In the genomic region with DNA sequence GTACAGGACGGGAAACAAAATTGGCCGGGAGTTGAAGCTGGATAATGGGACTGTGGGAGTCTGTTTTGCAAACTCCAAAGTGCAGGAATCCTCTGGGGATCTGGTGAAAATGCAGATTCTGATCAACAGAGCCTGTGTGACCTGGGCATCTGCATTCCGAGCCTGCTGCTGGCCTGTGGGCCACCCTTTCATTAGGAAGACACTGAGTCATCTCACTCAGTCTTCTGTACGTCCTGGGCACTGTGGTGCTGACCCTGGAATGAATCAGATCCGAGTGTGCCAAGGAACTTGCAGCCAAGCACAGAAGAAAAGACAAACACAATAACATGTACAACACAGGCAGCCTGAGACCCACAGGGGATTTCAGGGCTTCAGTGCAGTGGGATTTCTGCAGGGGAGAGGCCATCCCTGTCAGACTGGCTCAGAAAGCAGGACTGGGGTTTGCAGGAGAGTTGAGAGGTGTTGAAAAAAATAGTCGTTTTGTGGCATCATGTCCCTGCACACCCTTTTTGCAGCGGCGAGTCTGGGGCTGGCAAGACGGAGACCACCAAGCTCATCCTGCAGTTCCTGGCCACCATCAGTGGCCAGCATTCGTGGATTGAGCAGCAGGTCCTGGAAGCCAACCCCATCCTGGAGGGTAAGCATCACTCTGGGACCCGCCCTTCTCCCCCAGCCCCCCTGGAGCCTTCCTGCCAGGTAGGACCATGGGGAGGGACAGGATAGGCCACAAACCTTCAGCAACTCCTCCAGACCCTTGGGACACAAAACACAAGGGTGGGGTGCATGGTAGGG, we compare ENCODE assay signal across 9 cellular contexts. TPM values are rescaled to one million over a fixed set of nuclear protein-coding genes. Genes with fewer than 3 reads are reported as not detected.
DNase-seq lines count a peak whose midpoint lies in the region; ATAC-seq and TF ChIP-seq lines count a peak whose summit lies in the region.
"Had no signal": no experiment of that assay in that cellular context is flagged by ENCODE, and none has a peak within 500 bp of the region (broad histone marks: within the 10 kb centered on the region; RNA-seq: fewer than 3 reads in every experiment).

No MANE protein-coding gene starts in this region.

- no peak overlapping the region for H3K9ac ChIP-seq in HCT116 (ENCODE audit: low read length)
- no peak overlapping the region for H3K9ac ChIP-seq in subcutaneous abdominal adipose tissue (ENCODE audit: low read length in 5 of 5)
- H3K9ac ChIP-seq: KMS-11 had no signal

- no peaks in the 10 kb centered on the region for H3K9me2 ChIP-seq in HCT116 (ENCODE audit: insufficient read depth)

- no peak for TF ChIP-seq POLR2A in HCT116 (IDR thresholded peaks at IDR 0.05; ENCODE audit: borderline replicate concordance, extremely low read depth, insufficient read depth, insufficient read length)

- intact Hi-C loops in HCT116 (cut with micrococcal nuclease) = no loop called here
- intact Hi-C loops in left ventricle myocardium superior (cut with micrococcal nuclease) = no loop called here

- H3K4me2 ChIP-seq in HCT116 (ENCODE audit: low read length) = peak overlapping the region; percentile 36
- H3K4me2 ChIP-seq: KMS-11 had no signal

- in situ Hi-C loops in brain microvascular endothelial cell (cut with HindIII; ENCODE audit: low pct_ligation_motif_present, low sequenced_read_pairs) = no loop called here

- peaks cover under 1% of the 10 kb centered on the region for H3K4me1 Mint-ChIP-seq in stimulated activated naive CD8-positive, alpha-beta T cell treated with anti-CD3 and anti-CD28 coated beads, Interleukin-15, amount 100 ng/mL, for 72 hours

- peaks cover 0 to 9% of the 10 kb centered on the region in 2 experiments; a peak in 2 of 4 replicates for H3K4me1 ChIP-seq in HCT116 (ENCODE audit: control insufficient read depth in 1 of 2, insufficient read depth in 2 of 2, low read length in 2 of 2)
- peaks cover 10 to 30% (median 24%) of the 10 kb centered on the region in 5 donors for H3K4me1 ChIP-seq in subcutaneous abdominal adipose tissue (ENCODE audit: control insufficient read depth in 5 of 5, insufficient read depth in 5 of 5, low read length in 5 of 5)

- H2AFZ ChIP-seq in HCT116 (ENCODE audit: low read depth, low read length, poor library complexity, severe bottlenecking) = no peak overlapping the region

- H3K27me3 Mint-ChIP-seq in stimulated activated naive CD8-positive, alpha-beta T cell treated with anti-CD3 and anti-CD28 coated beads, Interleukin-15, amount 100 ng/mL, for 72 hours = no peaks in the 10 kb centered on the region

- H3K4me3 ChIP-seq in HCT116 (replicated peaks in 1 of 2; ENCODE audit: low read depth in 1 of 2, low read length in 2 of 2) = no peak overlapping the region
- no peak overlapping the region for H3K4me3 ChIP-seq in brain microvascular endothelial cell (ENCODE audit: low read depth, low read length)
- H3K4me3 ChIP-seq in subcutaneous abdominal adipose tissue (ENCODE audit: low read depth in 1 of 5, low read length in 5 of 5) = no peak overlapping the region
- H3K4me3 ChIP-seq in WERI-Rb-1 (ENCODE audit: low read depth, low read length) = no peak overlapping the region
- H3K4me3 ChIP-seq: esophagus squamous epithelium had no signal

- CTCF ChIA-PET in HCT116 (lab: Charles Lee) = no interaction called here

- H4K20me1 ChIP-seq in HCT116 (ENCODE audit: insufficient read depth) = no peaks in the 10 kb centered on the region

- H3K27ac Mint-ChIP-seq in stimulated activated naive CD8-positive, alpha-beta T cell treated with anti-CD3 and anti-CD28 coated beads, Interleukin-15, amount 100 ng/mL, for 72 hours = no peak overlapping the region

- H3K4me3 Mint-ChIP-seq in stimulated activated naive CD8-positive, alpha-beta T cell treated with anti-CD3 and anti-CD28 coated beads, Interleukin-15, amount 100 ng/mL, for 72 hours = no peak overlapping the region

- no peaks in the 10 kb centered on the region for H3K9me3 ChIP-seq in HCT116 (ENCODE audit: control insufficient read depth in 1 of 2, insufficient read depth in 1 of 2, low read depth in 1 of 2, low read length in 2 of 2)
- no peaks in the 10 kb centered on the region for H3K9me3 ChIP-seq in subcutaneous abdominal adipose tissue (ENCODE audit: control insufficient read depth in 5 of 5, low read length in 5 of 5)
- no peaks in the 10 kb centered on the region for H3K9me3 ChIP-seq in WERI-Rb-1 (ENCODE audit: severe bottlenecking)
- H3K9me3 ChIP-seq: esophagus squamous epithelium had no signal

- no peaks in the 10 kb centered on the region for H3K79me2 ChIP-seq in HCT116 (ENCODE audit: insufficient read depth, low read length)

- H3K27ac ChIP-seq in HCT116 (ENCODE audit: low read depth, low read length) (no peak overlapping the region), brain microvascular endothelial cell (no peak overlapping the region), subcutaneous abdominal adipose tissue (ENCODE audit: low read depth, low read length) (peak overlapping the region; percentile 37), WERI-Rb-1 (no peak overlapping the region)
- H3K27ac ChIP-seq: esophagus squamous epithelium, KMS-11 had no signal

- no peak for TF ChIP-seq RAD21 in HCT116 (IDR thresholded peaks at IDR 0.05; ENCODE audit: low read depth)

- POLR2A ChIA-PET in HCT116 (lab: Charles Lee) = no interaction called here

- RAD21 ChIA-PET in HCT116 (lab: Charles Lee; ENCODE audit: low non-redundant PET in 1 of 2, low total read pairs in 2 of 2, uncharacterized antibody in 2 of 2, unreplicated experiment in 2 of 2) = no interaction called here

- H3K36me3 ChIP-seq in HCT116 (ENCODE audit: control insufficient read depth in 1 of 2, insufficient read depth in 2 of 2, low read length in 2 of 2) (no peaks in the 10 kb centered on the region), brain microvascular endothelial cell (replicated peaks) (no peaks in the 10 kb centered on the region), subcutaneous abdominal adipose tissue (ENCODE audit: control insufficient read depth in 5 of 5, insufficient read depth in 5 of 5, low read length in 5 of 5) (no peaks in the 10 kb centered on the region), WERI-Rb-1 (no peaks in the 10 kb centered on the region)
- H3K36me3 ChIP-seq: esophagus squamous epithelium had no signal

- no peaks in the 10 kb centered on the region for H3K9me3 Mint-ChIP-seq in stimulated activated naive CD8-positive, alpha-beta T cell treated with anti-CD3 and anti-CD28 coated beads, Interleukin-15, amount 100 ng/mL, for 72 hours

- no peak for TF ChIP-seq CTCF in HCT116 (IDR thresholded peaks at IDR 0.05 in 2 of 3, conservative IDR thresholded peaks at IDR 0.05 in 1 of 3; ENCODE audit: borderline replicate concordance in 1 of 3, insufficient read depth in 1 of 3, low read depth in 2 of 3, low read length in 2 of 3)
- no peak for TF ChIP-seq CTCF in brain microvascular endothelial cell (IDR thresholded peaks at IDR 0.05; ENCODE audit: low read depth, low read length, missing control alignments)
- TF ChIP-seq CTCF in WERI-Rb-1 (IDR thresholded peaks at IDR 0.05; ENCODE audit: low read depth, low read length) = no peak

- ATAC-seq in HCT116 (peak; percentile 60), left ventricle myocardium superior (peak; percentile 66)
- no peak for ATAC-seq in stimulated activated naive CD8-positive, alpha-beta T cell treated with anti-CD3 and anti-CD28 coated beads, Interleukin-15, amount 100 ng/mL, for 72 hours

- H3K27me3 ChIP-seq in HCT116 (ENCODE audit: insufficient read depth, low read length) (no peaks in the 10 kb centered on the region), brain microvascular endothelial cell (replicated peaks) (no peaks in the 10 kb centered on the region), subcutaneous abdominal adipose tissue (ENCODE audit: control insufficient read depth in 5 of 5, insufficient read depth in 4 of 5, low read length in 5 of 5) (no peaks in the 10 kb centered on the region), WERI-Rb-1 (ENCODE audit: insufficient read depth, low read depth, severe bottlenecking) (no peaks in the 10 kb centered on the region)
- H3K27me3 ChIP-seq: esophagus squamous epithelium had no signal

- no TSS peak for BruUV-seq in HCT116 (replicated peaks; lab: Mats Ljungman, UMichigan)

- DNase-seq in HCT116 (ENCODE audit: low read depth, low spot score) (no peak), brain microvascular endothelial cell (peak; percentile 64), left ventricle myocardium superior (peak; percentile 34), WERI-Rb-1 (no peak), NCI-H526 treated with DMSO at 0.1 percent for 48 hours (lab: John Stamatoyannopoulos, UW) (no peak)
- no peak for DNase-seq in stimulated activated naive CD8-positive, alpha-beta T cell treated with anti-CD3 and anti-CD28 coated beads, Interleukin-15, amount 100 ng/mL, for 72 hours
- DNase-seq: esophagus squamous epithelium had no signal

TF ChIP-seq in HCT116, 20 proteins besides CTCF, POLR2A, EP300 and RAD21 (continues in another document):
- TF ChIP-seq FOSL1 (IDR thresholded peaks at IDR 0.05; ENCODE audit: low read depth) (peak; percentile 35; the same call in 1 of the 2 replicates), TCF7L2 (IDR thresholded peaks at IDR 0.05; ENCODE audit: borderline replicate concordance, extremely low read depth, insufficient read depth, insufficient read length) (no peak), CBX3 (IDR thresholded peaks at IDR 0.05; ENCODE audit: low read depth) (no peak), SRF (IDR thresholded peaks at IDR 0.05; ENCODE audit: low read depth) (no peak)
- TF ChIP-seq, protein P1, sequence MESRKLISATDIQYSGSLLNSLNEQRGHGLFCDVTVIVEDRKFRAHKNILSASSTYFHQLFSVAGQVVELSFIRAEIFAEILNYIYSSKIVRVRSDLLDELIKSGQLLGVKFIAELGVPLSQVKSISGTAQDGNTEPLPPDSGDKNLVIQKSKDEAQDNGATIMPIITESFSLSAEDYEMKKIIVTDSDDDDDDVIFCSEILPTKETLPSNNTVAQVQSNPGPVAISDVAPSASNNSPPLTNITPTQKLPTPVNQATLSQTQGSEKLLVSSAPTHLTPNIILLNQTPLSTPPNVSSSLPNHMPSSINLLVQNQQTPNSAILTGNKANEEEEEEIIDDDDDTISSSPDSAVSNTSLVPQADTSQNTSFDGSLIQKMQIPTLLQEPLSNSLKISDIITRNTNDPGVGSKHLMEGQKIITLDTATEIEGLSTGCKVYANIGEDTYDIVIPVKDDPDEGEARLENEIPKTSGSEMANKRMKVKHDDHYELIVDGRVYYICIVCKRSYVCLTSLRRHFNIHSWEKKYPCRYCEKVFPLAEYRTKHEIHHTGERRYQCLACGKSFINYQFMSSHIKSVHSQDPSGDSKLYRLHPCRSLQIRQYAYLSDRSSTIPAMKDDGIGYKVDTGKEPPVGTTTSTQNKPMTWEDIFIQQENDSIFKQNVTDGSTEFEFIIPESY (IDR thresholded peaks at IDR 0.05; ENCODE audit: extremely low read depth, insufficient replicate concordance, low read length) = no peak
- TF ChIP-seq, protein P2, sequence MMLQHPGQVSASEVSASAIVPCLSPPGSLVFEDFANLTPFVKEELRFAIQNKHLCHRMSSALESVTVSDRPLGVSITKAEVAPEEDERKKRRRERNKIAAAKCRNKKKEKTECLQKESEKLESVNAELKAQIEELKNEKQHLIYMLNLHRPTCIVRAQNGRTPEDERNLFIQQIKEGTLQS (IDR thresholded peaks at IDR 0.05) = no peak

RNA-seq across cellular contexts. Expression of a gene that starts 34.0 kb away (rescaled TPM):
- total RNA-seq in HCT116 (2021; ENCODE audit: unreplicated experiment) (0.07 TPM), left ventricle myocardium superior (0.42 TPM)
- 0.20 and 0.27 TPM in 2 replicates for polyA plus RNA-seq in HCT116 (2012)

RNA-seq across cellular contexts. Expression of a gene that starts 43.2 kb away (rescaled TPM):
- total RNA-seq in HCT116 (2021; ENCODE audit: unreplicated experiment) (46.6 TPM), left ventricle myocardium superior (58.1 TPM)
- 28.9 and 35.0 TPM in 2 replicates for polyA plus RNA-seq in HCT116 (2012)

Comparison
In these comparisons a context has a peak if more than half of its experiments do, and no peak if none do; other contexts are left out.
1. DNase-seq: peak in brain microvascular endothelial cell (single experiment) and left ventricle myocardium superior (single experiment); none in HCT116 (single experiment), WERI-Rb-1 (single experiment), stimulated activated naive CD8-positive, alpha-beta T cell treated with anti-CD3 and anti-CD28 coated beads, Interleukin-15, amount 100 ng/mL, for 72 hours (0 of 2) and NCI-H526 treated with DMSO at 0.1 percent for 48 hours (single experiment).